ENCODE assay signal across 2 cellular contexts in genomic region chr21:38272215-38272614, GRCh38.
TF ChIP-seq lines count a peak whose summit lies in the region.

No MANE protein-coding gene starts in this region.

TF ChIP-seq in A549, 52 proteins besides CTCF, POLR2A, EP300 and RAD21:
- TF ChIP-seq REST (IDR thresholded peaks at IDR 0.05) (no peak), RFX5 (IDR thresholded peaks at IDR 0.05) (no peak), NFE2L2 (conservative IDR thresholded peaks at IDR 0.05; ENCODE audit: low read length) (no peak), PHF8 (IDR thresholded peaks at IDR 0.05; ENCODE audit: borderline replicate concordance, low read depth) (no peak), JUN (IDR thresholded peaks at IDR 0.05) (no peak), JUNB (IDR thresholded peaks at IDR 0.05) (no peak), HOXB13 (CRISPR knock-in tag; IDR thresholded peaks at IDR 0.05; ENCODE audit: low read depth) (no peak), RCOR1 (IDR thresholded peaks at IDR 0.05; ENCODE audit: low read depth, low read length) (no peak), GATA3 (IDR thresholded peaks at IDR 0.05; ENCODE audit: borderline replicate concordance) (no peak), ZSCAN20 (CRISPR knock-in tag; IDR thresholded peaks at IDR 0.05) (no peak), ESRRA (IDR thresholded peaks at IDR 0.05; ENCODE audit: borderline replicate concordance, low read length) (no peak), MAFK (IDR thresholded peaks at IDR 0.05; ENCODE audit: partially characterized antibody) (no peak), HOXA7 (CRISPR knock-in tag; IDR thresholded peaks at IDR 0.05) (no peak), TP53 (CRISPR knock-in tag; IDR thresholded peaks at IDR 0.05) (no peak), MAZ (IDR thresholded peaks at IDR 0.05; ENCODE audit: borderline replicate concordance, low read depth, low read length) (no peak), BHLHE40 (IDR thresholded peaks at IDR 0.05; ENCODE audit: low read depth, low read length) (no peak)
- TF ChIP-seq, protein P1, sequence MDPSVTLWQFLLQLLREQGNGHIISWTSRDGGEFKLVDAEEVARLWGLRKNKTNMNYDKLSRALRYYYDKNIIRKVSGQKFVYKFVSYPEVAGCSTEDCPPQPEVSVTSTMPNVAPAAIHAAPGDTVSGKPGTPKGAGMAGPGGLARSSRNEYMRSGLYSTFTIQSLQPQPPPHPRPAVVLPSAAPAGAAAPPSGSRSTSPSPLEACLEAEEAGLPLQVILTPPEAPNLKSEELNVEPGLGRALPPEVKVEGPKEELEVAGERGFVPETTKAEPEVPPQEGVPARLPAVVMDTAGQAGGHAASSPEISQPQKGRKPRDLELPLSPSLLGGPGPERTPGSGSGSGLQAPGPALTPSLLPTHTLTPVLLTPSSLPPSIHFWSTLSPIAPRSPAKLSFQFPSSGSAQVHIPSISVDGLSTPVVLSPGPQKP (IDR thresholded peaks at IDR 0.05; ENCODE audit: low read depth, low read length): no peak

TF ChIP-seq in IMR-90, 13 proteins besides CTCF, POLR2A, EP300 and RAD21 (continued from another document):
- no peak for TF ChIP-seq USF2 (IDR thresholded peaks at IDR 0.05; ENCODE audit: low read depth, low read length)
- no peak for TF ChIP-seq CHD1 (IDR thresholded peaks at IDR 0.05; ENCODE audit: low read depth, low read length)
- no peak for TF ChIP-seq MXI1 (IDR thresholded peaks at IDR 0.05; ENCODE audit: borderline replicate concordance, low read depth, low read length)
- TF ChIP-seq CEBPB (IDR thresholded peaks at IDR 0.05; ENCODE audit: low read depth, low read length): no peak
- TF ChIP-seq RCOR1 (IDR thresholded peaks at IDR 0.05; ENCODE audit: insufficient replicate concordance, low read length): no peak
- TF ChIP-seq BHLHE40 (IDR thresholded peaks at IDR 0.05; ENCODE audit: low read depth, low read length): no peak
- TF ChIP-seq MAZ (IDR thresholded peaks at IDR 0.05; ENCODE audit: borderline replicate concordance, low read depth, low read length): no peak
- TF ChIP-seq NFE2L2 (IDR thresholded peaks at IDR 0.05; ENCODE audit: low read depth, low read length): no peak
- TF ChIP-seq MAFK (IDR thresholded peaks at IDR 0.05; ENCODE audit: low read depth, low read length): no peak
- no peak for TF ChIP-seq FOS (IDR thresholded peaks at IDR 0.05; ENCODE audit: low read depth, low read length)
